Comparison of ENCODE assay signal across 19 cellular contexts in the genomic region with DNA sequence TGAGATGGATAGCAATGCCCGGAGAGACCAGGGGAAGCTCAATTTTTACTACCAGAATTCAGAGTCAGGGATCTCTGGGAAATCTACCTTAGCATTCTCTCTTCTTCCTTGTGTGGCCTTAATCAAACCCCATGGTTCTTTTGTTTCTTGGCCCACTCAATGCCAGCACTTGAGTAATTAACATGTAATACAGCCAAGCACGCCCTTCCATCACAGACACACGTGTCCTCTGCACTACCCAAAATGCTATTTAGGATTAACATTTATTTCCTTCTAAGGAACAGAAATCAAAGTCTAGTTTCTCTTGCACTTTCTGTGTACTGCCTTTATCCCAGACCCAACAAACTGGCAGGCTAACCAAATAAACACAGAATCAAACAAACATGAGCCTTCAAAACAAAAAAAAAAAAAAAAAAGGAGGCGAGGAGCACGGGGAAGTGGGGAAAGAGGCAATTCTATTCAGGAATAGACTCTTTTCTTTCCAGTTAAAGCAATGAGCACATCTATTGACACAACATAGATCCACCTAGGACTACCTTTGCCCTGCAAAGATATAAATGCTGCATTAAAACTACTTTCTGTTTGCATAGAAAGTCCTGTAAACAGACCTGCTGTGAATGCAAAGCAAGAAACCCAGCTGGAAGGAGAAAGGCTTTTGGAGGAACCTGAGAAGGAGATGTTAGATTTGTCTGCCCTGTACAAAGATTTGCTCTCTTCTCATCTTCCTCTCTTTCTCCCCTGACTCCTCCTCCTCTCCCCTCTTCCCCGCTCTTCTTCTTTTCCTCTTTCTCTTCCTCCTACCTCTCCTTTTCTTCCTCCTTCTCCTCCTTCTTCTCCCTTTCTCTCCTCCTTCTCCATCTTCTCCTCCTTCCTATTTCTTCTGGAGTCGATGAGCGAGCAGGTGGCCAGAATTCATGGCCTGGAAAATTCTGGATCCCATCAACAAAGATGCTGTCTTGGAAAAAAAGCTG.
"Had no signal": no experiment of that assay in that cellular context is flagged by ENCODE, and none has a peak within 500 bp of the region (broad histone marks: within the 10 kb centered on the region; RNA-seq: fewer than 3 reads in every experiment).

No MANE protein-coding gene starts in this region.

- H3K9me3 Mint-ChIP-seq: activated T-helper 2 cell treated with anti-CD3 and anti-CD28 coated beads, Interferon-gamma antibody, Interleukin-2, Interleukin-4, amounts not matched to agents 10 μg/mL and 5 μg/mL and 100 μg/mL, durations not matched to agents 14 hours and 24 hours and 36 hours; dendritic cell treated with granulocyte-macrophage colony-stimulating factor and Interleukin-4, amounts not matched to agents 40 ng/mL and 50 ng/mL, for 4 days had no signal

- ATAC-seq: activated naive CD8-positive, alpha-beta T cell treated with anti-CD3 and anti-CD28 coated beads, Interleukin-2, amount 50 U/mL, for 24 hours; effector memory CD8-positive, alpha-beta T cell; foreskin keratinocyte; left cardiac atrium; lower lobe of right lung; sciatic nerve; stimulated activated naive CD8-positive, alpha-beta T cell treated with anti-CD3 and anti-CD28 coated beads, Interleukin-15, amount 100 ng/mL, for 72 hours had no signal

- H3K27ac Mint-ChIP-seq: activated naive CD4-positive, alpha-beta T cell treated with anti-CD3 and anti-CD28 coated beads for 36 hours; activated naive CD8-positive, alpha-beta T cell treated with anti-CD3 and anti-CD28 coated beads, Interleukin-2, amount 50 U/mL, for 24 hours; activated T-helper 2 cell treated with anti-CD3 and anti-CD28 coated beads, Interferon-gamma antibody, Interleukin-2, Interleukin-4, amounts not matched to agents 10 μg/mL and 5 μg/mL and 100 μg/mL, durations not matched to agents 14 hours and 24 hours and 36 hours; dendritic cell treated with granulocyte-macrophage colony-stimulating factor and Interleukin-4, amounts not matched to agents 40 ng/mL and 50 ng/mL, for 4 days; effector memory CD8-positive, alpha-beta T cell; naive B cell; stimulated activated naive CD8-positive, alpha-beta T cell treated with anti-CD3 and anti-CD28 coated beads, Interleukin-15, amount 100 ng/mL, for 72 hours had no signal

- H3K4me3 ChIP-seq: lower lobe of right lung, ovary, spleen, thoracic aorta had no signal

- H3K9me3 ChIP-seq: lower lobe of right lung, ovary, spleen, thoracic aorta had no signal

- H3K36me3 ChIP-seq: lower lobe of right lung, ovary, spleen, thoracic aorta had no signal

- H3K27me3 ChIP-seq: foreskin keratinocyte, ovary had no signal

- H3K4me1 Mint-ChIP-seq: activated naive CD8-positive, alpha-beta T cell treated with anti-CD3 and anti-CD28 coated beads, Interleukin-2, amount 50 U/mL, for 24 hours; naive B cell; stimulated activated naive CD8-positive, alpha-beta T cell treated with anti-CD3 and anti-CD28 coated beads, Interleukin-15, amount 100 ng/mL, for 72 hours had no signal

- DNase-seq: activated CD4-positive, alpha-beta T cell treated with anti-CD3 and anti-CD28 coated beads, Interleukin-2, amount 50 U/mL, for 4 hours; activated naive CD4-positive, alpha-beta T cell treated with anti-CD3 and anti-CD28 coated beads for 36 hours; activated naive CD8-positive, alpha-beta T cell treated with anti-CD3 and anti-CD28 coated beads, Interleukin-2, amount 50 U/mL, for 24 hours; aorta; effector memory CD8-positive, alpha-beta T cell; foreskin keratinocyte; glutamatergic neuron; left cardiac atrium; lower lobe of right lung; midbrain; naive B cell; ovary; spleen; stimulated activated CD4-positive, alpha-beta T cell treated with anti-CD3 and anti-CD28 coated beads, Interleukin-1b, Interleukin-23, amount 100 ng/mL, for 48 hours; stimulated activated naive CD8-positive, alpha-beta T cell treated with anti-CD3 and anti-CD28 coated beads, Interleukin-15, amount 100 ng/mL, for 72 hours had no signal

- H3K27me3 Mint-ChIP-seq: activated naive CD8-positive, alpha-beta T cell treated with anti-CD3 and anti-CD28 coated beads, Interleukin-2, amount 50 U/mL, for 24 hours had no signal

- H3K4me1 ChIP-seq: foreskin keratinocyte, lower lobe of right lung, spleen had no signal

- H3K36me3 Mint-ChIP-seq: naive B cell had no signal

- H3K4me3 Mint-ChIP-seq: activated naive CD4-positive, alpha-beta T cell treated with anti-CD3 and anti-CD28 coated beads for 36 hours; activated naive CD8-positive, alpha-beta T cell treated with anti-CD3 and anti-CD28 coated beads, Interleukin-2, amount 50 U/mL, for 24 hours; dendritic cell treated with granulocyte-macrophage colony-stimulating factor and Interleukin-4, amounts not matched to agents 40 ng/mL and 50 ng/mL, for 4 days; effector memory CD8-positive, alpha-beta T cell; naive B cell; stimulated activated naive CD8-positive, alpha-beta T cell treated with anti-CD3 and anti-CD28 coated beads, Interleukin-15, amount 100 ng/mL, for 72 hours had no signal

- H3K27ac ChIP-seq: foreskin keratinocyte, lower lobe of right lung, ovary, spleen, thoracic aorta had no signal
